ENCODE assay signal across 9 cellular contexts in genomic region chr1:157136133-157136532, GRCh38. TPM values are rescaled to one million over a fixed set of nuclear protein-coding genes. Genes with fewer than 3 reads are reported as not detected.
DNase-seq lines count a peak whose midpoint lies in the region; TF ChIP-seq lines count a peak whose summit lies in the region.
"Had no signal": no experiment of that assay in that cellular context is flagged by ENCODE, and none has a peak within 500 bp of the region (broad histone marks: within the 10 kb centered on the region; RNA-seq: fewer than 3 reads in every experiment).

No MANE protein-coding gene starts in this region.

- no peaks in the 10 kb centered on the region for H3K27me3 ChIP-seq in Loucy (ENCODE audit: insufficient read depth, low read length, poor library complexity, severe bottlenecking)
- H3K27me3 ChIP-seq in osteoblast (ENCODE audit: insufficient read depth, low read length), result no peaks in the 10 kb centered on the region
- no peaks in the 10 kb centered on the region for H3K27me3 ChIP-seq in adrenal gland

- H3K4me3 ChIP-seq in Loucy (ENCODE audit: low read length, poor library complexity, severe bottlenecking), result peak overlapping the region; percentile 94
- H3K4me3 ChIP-seq in osteoblast (ENCODE audit: insufficient read depth, low read length), result peak overlapping the region; percentile 11
- no peak overlapping the region for H3K4me3 ChIP-seq in adrenal gland

- H3K27ac ChIP-seq in osteoblast (ENCODE audit: low read depth, low read length), result peak overlapping the region; percentile 90
- no peak overlapping the region for H3K27ac ChIP-seq in adrenal gland

- WGBS in adrenal gland, 4 donors, result 50 to 78% (median 60%) methylated on average over 4 of the region's 4 CpGs

- H3K79me2 ChIP-seq in Loucy (ENCODE audit: insufficient read depth, low read length) (peaks cover 47% of the 10 kb centered on the region), osteoblast (ENCODE audit: insufficient read depth, low read length) (peaks cover 58% of the 10 kb centered on the region)

- H3K9me3 ChIP-seq in Loucy (ENCODE audit: insufficient read depth, low read depth, low read length) (no peaks in the 10 kb centered on the region), osteoblast (ENCODE audit: low read depth, low read length) (no peaks in the 10 kb centered on the region), adrenal gland (replicated peaks in 1 of 3) (no peaks in the 10 kb centered on the region)

- peak overlapping the region; percentile 98 for H3K4me3 Mint-ChIP-seq in chondrocyte (ENCODE audit: unreplicated experiment)

- H3K4me1 ChIP-seq in Loucy (ENCODE audit: insufficient read depth, low read length, poor library complexity, severe bottlenecking), result peaks cover 53% of the 10 kb centered on the region
- peaks cover 24% of the 10 kb centered on the region for H3K4me1 ChIP-seq in osteoblast (ENCODE audit: insufficient read depth, low read length)
- peaks cover 10 to 30% of the 10 kb centered on the region in 2 donors for H3K4me1 ChIP-seq in adrenal gland (replicated peaks in 1 of 2)

- H3F3A ChIP-seq in Loucy (ENCODE audit: low read depth), result 0 out of 2 replicates have a peak, but pooled peaks cover 7% of the 10 kb centered on the region

- peak; percentile 36 for TF ChIP-seq CTCF in Loucy (conservative IDR thresholded peaks at IDR 0.05; ENCODE audit: low read length)
- TF ChIP-seq CTCF in chondrocyte (IDR thresholded peaks at IDR 0.05), result no peak
- TF ChIP-seq CTCF in osteoblast (IDR thresholded peaks at IDR 0.05; ENCODE audit: extremely low read depth, low read depth, low read length), result no peak
- no peak for TF ChIP-seq CTCF in adrenal gland (IDR thresholded peaks at IDR 0.05)

- H4K20me1 ChIP-seq in Loucy (ENCODE audit: insufficient read depth, low read length, poor library complexity, severe bottlenecking), result peaks cover 67% of the 10 kb centered on the region
- peaks cover 33% of the 10 kb centered on the region for H4K20me1 ChIP-seq in osteoblast (ENCODE audit: insufficient read depth, low read length)

- H3K9me2 ChIP-seq in Loucy (replicated peaks; ENCODE audit: low read depth, low read length), result no peaks in the 10 kb centered on the region

- H3K9me3 Mint-ChIP-seq in chondrocyte (ENCODE audit: low read depth), result no peaks in the 10 kb centered on the region

- TF ChIP-seq POLR2A in adrenal gland (IDR thresholded peaks at IDR 0.05), result no peak

- peak overlapping the region; percentile 93 for H3K4me2 ChIP-seq in Loucy (ENCODE audit: low read depth, low read length, poor library complexity, severe bottlenecking)
- peak overlapping the region; percentile 99 for H3K4me2 ChIP-seq in osteoblast (ENCODE audit: insufficient read depth, low read length)

- intact Hi-C loops in adrenal gland (cut with DNase I), result no loop called here

- H3K27me3 Mint-ChIP-seq in chondrocyte (ENCODE audit: low read depth), result no peaks in the 10 kb centered on the region

- DNase-seq in Caki2 (ENCODE audit: low read depth) (peak; percentile 15), chondrocyte (ENCODE audit: low spot score) (no peak), osteoblast (ENCODE audit: insufficient read length, low spot score, missing footprints) (no peak), NCI-H1694 (lab: John Stamatoyannopoulos, UW) (no peak), UCSD-AML1 (lab: John Stamatoyannopoulos, UW; ENCODE audit: unreplicated experiment) (no peak), adrenal gland (no peak), activated gamma-delta T cell (lab: John Stamatoyannopoulos, UW) (no peak)
- DNase-seq: NCI-H1436 had no signal

- H3K36me3 ChIP-seq in Loucy (ENCODE audit: insufficient read depth, low read length) (peaks cover 25% of the 10 kb centered on the region; the same call in 1 of the 2 replicates), osteoblast (ENCODE audit: insufficient read depth, low read length) (peaks cover 52% of the 10 kb centered on the region), adrenal gland (replicated peaks in 1 of 2) (peaks cover 0 to 49% of the 10 kb centered on the region in 2 donors)

- H2AFZ ChIP-seq in Loucy (ENCODE audit: low read length) (no peak overlapping the region), osteoblast (ENCODE audit: low read length) (no peak overlapping the region)

- peaks cover 32% of the 10 kb centered on the region for H3K4me1 Mint-ChIP-seq in chondrocyte (ENCODE audit: low read depth)

- H3K36me3 Mint-ChIP-seq in chondrocyte (ENCODE audit: low read depth), result peaks cover 37% of the 10 kb centered on the region

- peak overlapping the region; percentile 86 for H3K9ac ChIP-seq in Loucy (ENCODE audit: low read depth, low read length, poor library complexity, severe bottlenecking)

- in situ Hi-C loops in Caki2 (cut with HindIII; ENCODE audit: low pct_unique_long_range_greater_than_20kb, low sequenced_read_pairs), result no loop called here

- H3K27ac Mint-ChIP-seq in chondrocyte (ENCODE audit: unreplicated experiment), result peak overlapping the region; percentile 1

RNA-seq across cellular contexts. Expression of gene ETV3, which starts 2.1 kb away (rescaled TPM):
- total RNA-seq in Caki2 (2014; rRNA removed; shearing (Covaris generic); ENCODE audit: low replicate concordance), result 5.2 and 7.3 TPM in 2 replicates
- total RNA-seq in chondrocyte (23.4 to 25.6 TPM (median 24.4 TPM) in 3 replicates), osteoblast (13.0 and 14.8 TPM in 2 replicates), adrenal gland (10 to 100 TPM in 5 of 8 donors, 1 to 10 TPM in 3; 6.1 to 18.7 (median 14.8) TPM)
- 1 to 10 TPM; 3.3 to 8.5 (median 4.9) TPM for polyA plus RNA-seq in adrenal gland

RNA-seq across cellular contexts. Expression of gene ETV3L, which starts 36.5 kb away (rescaled TPM):
- not detected in 2 replicates for total RNA-seq in Caki2 (2014; rRNA removed; shearing (Covaris generic); ENCODE audit: low replicate concordance)
- total RNA-seq in chondrocyte, result not detected in 3 replicates
- not detected in 2 replicates for total RNA-seq in osteoblast
- not detected for total RNA-seq in adrenal gland
- not detected for polyA plus RNA-seq in adrenal gland

Comparison
In these comparisons a context has a peak if more than half of its experiments do, and no peak if none do; other contexts are left out.
1. H3K4me3 ChIP-seq: peak in Loucy (single experiment) and osteoblast (single experiment); none in adrenal gland (0 of 4).